ENCODE assay signal across 9 cellular contexts in the genomic region with DNA sequence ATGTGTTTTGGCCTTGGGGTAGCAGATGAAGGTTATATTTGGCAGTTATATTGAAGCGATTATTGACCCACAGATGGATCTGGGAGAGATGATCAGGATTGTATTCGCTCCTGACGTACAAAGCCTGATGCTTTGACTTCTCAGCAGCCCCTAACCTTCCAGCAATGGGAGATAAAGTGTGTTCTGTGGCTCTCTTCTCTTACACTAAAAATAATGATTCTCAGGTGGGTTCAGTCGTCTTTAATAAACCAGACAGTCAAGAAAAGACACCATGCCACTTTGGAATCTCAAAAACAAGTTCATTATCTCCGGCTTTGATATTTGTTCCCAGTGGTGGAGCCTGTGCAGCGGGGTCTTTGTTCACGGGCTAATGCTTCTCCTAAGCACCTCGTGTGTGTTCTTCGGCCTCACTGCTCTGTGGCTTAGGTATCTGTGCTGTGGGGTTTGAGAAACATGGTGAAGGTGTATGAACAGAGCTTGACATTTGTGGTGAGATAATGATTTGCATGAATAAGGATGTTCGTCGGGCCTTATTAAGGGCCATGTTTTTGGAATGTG. TPM values are rescaled to one million over a fixed set of nuclear protein-coding genes. Genes with fewer than 3 reads are reported as not detected.
DNase-seq lines count a peak whose midpoint lies in the region; ATAC-seq lines count a peak whose summit lies in the region.
"Had no signal": no experiment of that assay in that cellular context is flagged by ENCODE, and none has a peak within 500 bp of the region (broad histone marks: within the 10 kb centered on the region; RNA-seq: fewer than 3 reads in every experiment).

No MANE protein-coding gene starts in this region.

- H3K27ac Mint-ChIP-seq in activated CD8-positive, alpha-beta T cell treated with anti-CD3 and anti-CD28 coated beads, Interleukin-2, amount 10 ng/mL, durations not matched to agents 7 days and 5 days: no peak overlapping the region
- no peak overlapping the region for H3K27ac Mint-ChIP-seq in stimulated activated naive CD8-positive, alpha-beta T cell treated with anti-CD3 and anti-CD28 coated beads, Interleukin-15, amount 100 ng/mL, for 72 hours

- POLR2A ChIA-PET in activated CD8-positive, alpha-beta T cell treated with anti-CD3 and anti-CD28 coated beads, Interleukin-2, amount 10 ng/mL, durations not matched to agents 7 days and 5 days (lab: Charles Lee): no interaction called here

- H3K4me3 Mint-ChIP-seq in activated CD8-positive, alpha-beta T cell treated with anti-CD3 and anti-CD28 coated beads, Interleukin-2, amount 10 ng/mL, durations not matched to agents 7 days and 5 days: peak overlapping the region; percentile 1
- peak overlapping the region; percentile 49 to 78 for H3K4me3 Mint-ChIP-seq in stimulated activated naive CD8-positive, alpha-beta T cell treated with anti-CD3 and anti-CD28 coated beads, Interleukin-15, amount 100 ng/mL, for 72 hours

- no peaks in the 10 kb centered on the region for H3K9me3 Mint-ChIP-seq in activated CD8-positive, alpha-beta T cell treated with anti-CD3 and anti-CD28 coated beads, Interleukin-2, amount 10 ng/mL, durations not matched to agents 7 days and 5 days (ENCODE audit: insufficient read depth)
- H3K9me3 Mint-ChIP-seq in stimulated activated naive CD8-positive, alpha-beta T cell treated with anti-CD3 and anti-CD28 coated beads, Interleukin-15, amount 100 ng/mL, for 72 hours: no peaks in the 10 kb centered on the region

- peak; percentile 12 for DNase-seq in NCI-H2171 treated with DMSO at 0.1 percent for 48 hours (lab: John Stamatoyannopoulos, UW)
- no peak for DNase-seq in NCI-H2171 (lab: John Stamatoyannopoulos, UW)
- no peak for DNase-seq in activated CD8-positive, alpha-beta T cell treated with anti-CD3 and anti-CD28 coated beads, Interleukin-2, amount 10 ng/mL, durations not matched to agents 7 days and 5 days
- DNase-seq in inferior parietal cortex (ENCODE audit: extremely low spot score): peak; percentile 25
- DNase-seq in stimulated activated naive CD8-positive, alpha-beta T cell treated with anti-CD3 and anti-CD28 coated beads, Interleukin-15, amount 100 ng/mL, for 72 hours: no peak
- no peak for DNase-seq in AG08396 (ENCODE audit: low spot score)
- no peak for DNase-seq in mucosa of gallbladder (ENCODE audit: low spot score)
- DNase-seq: AML-193 had no signal

- H3K4me1 Mint-ChIP-seq in activated CD8-positive, alpha-beta T cell treated with anti-CD3 and anti-CD28 coated beads, Interleukin-2, amount 10 ng/mL, durations not matched to agents 7 days and 5 days (ENCODE audit: low read depth): peaks cover 27% of the 10 kb centered on the region
- peaks cover 44% of the 10 kb centered on the region for H3K4me1 Mint-ChIP-seq in stimulated activated naive CD8-positive, alpha-beta T cell treated with anti-CD3 and anti-CD28 coated beads, Interleukin-15, amount 100 ng/mL, for 72 hours

- H3K36me3 Mint-ChIP-seq in activated CD8-positive, alpha-beta T cell treated with anti-CD3 and anti-CD28 coated beads, Interleukin-2, amount 10 ng/mL, durations not matched to agents 7 days and 5 days (ENCODE audit: low read depth): no peaks in the 10 kb centered on the region

- CTCF ChIA-PET in activated CD8-positive, alpha-beta T cell treated with anti-CD3 and anti-CD28 coated beads, Interleukin-2, amount 10 ng/mL, durations not matched to agents 7 days and 5 days (lab: Charles Lee): interaction anchor here (3.2 kb wide), 1 partner anchor 17 kb away, joined by 20 read pairs; no protein-coding TSS in a partner anchor

- ATAC-seq in activated CD8-positive, alpha-beta T cell treated with anti-CD3 and anti-CD28 coated beads, Interleukin-2, amount 10 ng/mL, durations not matched to agents 7 days and 5 days: no peak
- ATAC-seq in stimulated activated naive CD8-positive, alpha-beta T cell treated with anti-CD3 and anti-CD28 coated beads, Interleukin-15, amount 100 ng/mL, for 72 hours: no peak
- ATAC-seq in HG02623 (IDR thresholded peaks at IDR 0.05; ENCODE audit: unreplicated experiment): no peak

- H3K27me3 Mint-ChIP-seq in activated CD8-positive, alpha-beta T cell treated with anti-CD3 and anti-CD28 coated beads, Interleukin-2, amount 10 ng/mL, durations not matched to agents 7 days and 5 days (ENCODE audit: low read depth): peaks cover 16% of the 10 kb centered on the region
- H3K27me3 Mint-ChIP-seq in stimulated activated naive CD8-positive, alpha-beta T cell treated with anti-CD3 and anti-CD28 coated beads, Interleukin-15, amount 100 ng/mL, for 72 hours: peaks cover 10% of the 10 kb centered on the region

RNA-seq across cellular contexts. Expression of a gene that starts 1.6 kb away (rescaled TPM):
- total RNA-seq in activated CD8-positive, alpha-beta T cell treated with anti-CD3 and anti-CD28 coated beads, Interleukin-2, amount 10 ng/mL, durations not matched to agents 7 days and 5 days: 1 to 10 TPM; 7.8 to 8.8 TPM
- 49.8 TPM for total RNA-seq in mucosa of gallbladder

RNA-seq across cellular contexts. Expression of a gene that starts 45.8 kb away (rescaled TPM):
- not detected for total RNA-seq in activated CD8-positive, alpha-beta T cell treated with anti-CD3 and anti-CD28 coated beads, Interleukin-2, amount 10 ng/mL, durations not matched to agents 7 days and 5 days
- total RNA-seq in mucosa of gallbladder: 37.1 TPM

RNA-seq across cellular contexts. Expression of a gene that starts 53.7 kb away (rescaled TPM):
- 10 to 100 TPM; 11.0 to 12.5 TPM for total RNA-seq in activated CD8-positive, alpha-beta T cell treated with anti-CD3 and anti-CD28 coated beads, Interleukin-2, amount 10 ng/mL, durations not matched to agents 7 days and 5 days
- 23.9 TPM for total RNA-seq in mucosa of gallbladder

Comparison
In these comparisons a context has a peak if more than half of its experiments do, and no peak if none do; other contexts are left out.
1. DNase-seq: peak in NCI-H2171 treated with DMSO at 0.1 percent for 48 hours (single experiment) and inferior parietal cortex (single experiment); none in NCI-H2171 (single experiment), activated CD8-positive, alpha-beta T cell treated with anti-CD3 and anti-CD28 coated beads, Interleukin-2, amount 10 ng/mL, durations not matched to agents 7 days and 5 days (single experiment), stimulated activated naive CD8-positive, alpha-beta T cell treated with anti-CD3 and anti-CD28 coated beads, Interleukin-15, amount 100 ng/mL, for 72 hours (0 of 2), AG08396 (single experiment) and mucosa of gallbladder (single experiment).
2. RNA of a gene that starts 45.8 kb away (total RNA-seq): 37.1 TPM in mucosa of gallbladder (single experiment); not detected in activated CD8-positive, alpha-beta T cell treated with anti-CD3 and anti-CD28 coated beads, Interleukin-2, amount 10 ng/mL, durations not matched to agents 7 days and 5 days; every median in the first group is over 10 times any median in the second.